In genomic region chr16:89420204-89420603, GRCh38 we compare ENCODE assay signal across 17 cellular contexts.
A peak's percentile ranks its signal among the peaks of the same experiment; 100 is the strongest.
DNase-seq lines count a peak whose midpoint lies in the region; ATAC-seq and TF ChIP-seq lines count a peak whose summit lies in the region.
"Had no signal": no experiment of that assay in that cellular context is flagged by ENCODE, and none has a peak within 500 bp of the region (broad histone marks: within the 10 kb centered on the region; RNA-seq: fewer than 3 reads in every experiment).

No MANE protein-coding gene starts in this region.

- peaks cover 26% of the 10 kb centered on the region for H3K4me1 ChIP-seq in cardiac muscle cell (ENCODE audit: low read depth)
- peaks cover 0 to 68% of the 10 kb centered on the region in 2 donors for H3K4me1 ChIP-seq in right atrium auricular region

- H3K4me1 Mint-ChIP-seq in activated CD8-positive, alpha-beta T cell treated with anti-CD3 and anti-CD28 coated beads for 36 hours (ENCODE audit: low read depth), result peaks cover 80% of the 10 kb centered on the region
- H3K4me1 Mint-ChIP-seq in glutamatergic neuron (ENCODE audit: low read depth, unreplicated experiment) (peaks cover 66% of the 10 kb centered on the region), type B pancreatic cell (ENCODE audit: unreplicated experiment) (peaks cover 53% of the 10 kb centered on the region), CD14-positive monocyte (peaks cover 36% of the 10 kb centered on the region)

- peak overlapping the region; percentile 64 for H3K27ac Mint-ChIP-seq in activated CD8-positive, alpha-beta T cell treated with anti-CD3 and anti-CD28 coated beads for 36 hours
- H3K27ac Mint-ChIP-seq in glutamatergic neuron (ENCODE audit: unreplicated experiment) (peak overlapping the region; percentile 72), type B pancreatic cell (peak overlapping the region; percentile 5), CD14-positive monocyte (peak overlapping the region in 3 of 7 donors; percentile 35 to 66 (median 54))

- H3K27me3 Mint-ChIP-seq in activated CD8-positive, alpha-beta T cell treated with anti-CD3 and anti-CD28 coated beads for 36 hours, result no peaks in the 10 kb centered on the region
- H3K27me3 Mint-ChIP-seq in glutamatergic neuron (ENCODE audit: unreplicated experiment) (peaks cover 17% of the 10 kb centered on the region), type B pancreatic cell (no peaks in the 10 kb centered on the region), CD14-positive monocyte (ENCODE audit: low read depth in 3 of 3) (peaks cover 0 to 1% (median 0%) of the 10 kb centered on the region in 3 donors)

- POLR2A ChIA-PET in activated CD8-positive, alpha-beta T cell treated with anti-CD3 and anti-CD28 coated beads for 36 hours (lab: Charles Lee), result interaction anchor here (0.8 to 1.5 kb wide), 4 partner anchors 10 to 54 kb away, joined by 3 to 8 read pairs (median 3); no protein-coding TSS in a partner anchor

- no peak overlapping the region for H3K4me3 ChIP-seq in cardiac muscle cell
- H3K4me3 ChIP-seq in right atrium auricular region, result no peak overlapping the region
- H3K4me3 ChIP-seq: mucosa of descending colon, pancreas, SJSA1, smooth muscle cell had no signal

- no peak overlapping the region for H3K4me3 Mint-ChIP-seq in activated CD8-positive, alpha-beta T cell treated with anti-CD3 and anti-CD28 coated beads for 36 hours
- no peak overlapping the region for H3K4me3 Mint-ChIP-seq in glutamatergic neuron (ENCODE audit: unreplicated experiment)
- H3K4me3 Mint-ChIP-seq in type B pancreatic cell, result no peak overlapping the region
- H3K4me3 Mint-ChIP-seq in CD14-positive monocyte, result no peak overlapping the region

- H3K36me3 Mint-ChIP-seq in activated CD8-positive, alpha-beta T cell treated with anti-CD3 and anti-CD28 coated beads for 36 hours (ENCODE audit: low read depth), result peaks cover 48% of the 10 kb centered on the region
- H3K36me3 Mint-ChIP-seq in glutamatergic neuron (ENCODE audit: unreplicated experiment), result no peaks in the 10 kb centered on the region
- peaks cover 15% of the 10 kb centered on the region for H3K36me3 Mint-ChIP-seq in type B pancreatic cell
- H3K36me3 Mint-ChIP-seq in CD14-positive monocyte, result peaks cover 46 to 55% of the 10 kb centered on the region in 2 donors

- H3K27ac ChIP-seq in cardiac muscle cell (peak overlapping the region; percentile 13), right atrium auricular region (no peak overlapping the region)
- H3K27ac ChIP-seq: pancreas, SJSA1 had no signal

- intact Hi-C loops in activated CD8-positive, alpha-beta T cell treated with anti-CD3 and anti-CD28 coated beads for 36 hours (cut with micrococcal nuclease), result no loop called here
- intact Hi-C loops in CD14-positive monocyte (cut with micrococcal nuclease), result no loop called here

- TF ChIP-seq CTCF in cardiac muscle cell (IDR thresholded peaks at IDR 0.05; ENCODE audit: low read depth, low read length) (no peak), right atrium auricular region (IDR thresholded peaks at IDR 0.05) (no peak), glutamatergic neuron (IDR thresholded peaks at IDR 0.05; ENCODE audit: partially characterized antibody, unreplicated experiment) (no peak), type B pancreatic cell (conservative IDR thresholded peaks at IDR 0.05) (no peak), CD14-positive monocyte (IDR thresholded peaks at IDR 0.05) (no peak)
- TF ChIP-seq CTCF in activated CD8-positive, alpha-beta T cell treated with anti-CD3 and anti-CD28 coated beads for 36 hours (IDR thresholded peaks at IDR 0.05), result no peak

- H3K9me3 ChIP-seq in cardiac muscle cell (ENCODE audit: low read depth), result no peaks in the 10 kb centered on the region
- H3K9me3 ChIP-seq in right atrium auricular region, result no peaks in the 10 kb centered on the region
- H3K9me3 ChIP-seq: mucosa of descending colon, pancreas, SJSA1 had no signal

- H3K36me3 ChIP-seq in cardiac muscle cell (no peaks in the 10 kb centered on the region), right atrium auricular region (no peaks in the 10 kb centered on the region)
- H3K36me3 ChIP-seq: pancreas had no signal

- H3K27me3 ChIP-seq in cardiac muscle cell, result no peaks in the 10 kb centered on the region
- H3K27me3 ChIP-seq in right atrium auricular region, result no peaks in the 10 kb centered on the region
- H3K27me3 ChIP-seq: pancreas, SJSA1 had no signal

- ATAC-seq in activated CD8-positive, alpha-beta T cell treated with anti-CD3 and anti-CD28 coated beads for 36 hours, result no peak
- ATAC-seq: left cardiac atrium, mucosa of descending colon, pancreas had no signal

- DNase-seq in cardiac muscle cell (ENCODE audit: low read depth in 1 of 2, low spot score in 1 of 2) (no peak), right atrium auricular region (ENCODE audit: low spot score) (no peak), glutamatergic neuron (no peak), type B pancreatic cell (ENCODE audit: extremely low spot score, unreplicated experiment) (no peak), NCI-H2029 (lab: John Stamatoyannopoulos, UW) (no peak), CD14-positive monocyte (ENCODE audit: low spot score) (no peak)
- DNase-seq in activated CD8-positive, alpha-beta T cell treated with anti-CD3 and anti-CD28 coated beads for 36 hours, result no peak
- DNase-seq in stimulated activated naive CD4-positive, alpha-beta T cell (lab: John Stamatoyannopoulos, UW), result no peak
- DNase-seq: activated CD4-positive, alpha-beta T cell treated with anti-CD3 and anti-CD28 coated beads, Interleukin-2, amount 50 U/mL, for 48 hours; DMS153; left cardiac atrium; NCI-H187; NCI-H510A; pancreas had no signal

- CTCF ChIA-PET in activated CD8-positive, alpha-beta T cell treated with anti-CD3 and anti-CD28 coated beads for 36 hours (lab: Charles Lee), result interaction anchor here (1.0 kb wide), 2 partner anchors 9 to 79 kb away, joined by 3 read pairs; no protein-coding TSS in a partner anchor

- H3K9me3 Mint-ChIP-seq in activated CD8-positive, alpha-beta T cell treated with anti-CD3 and anti-CD28 coated beads for 36 hours, result no peaks in the 10 kb centered on the region
- H3K9me3 Mint-ChIP-seq in glutamatergic neuron (ENCODE audit: unreplicated experiment) (peaks cover 13% of the 10 kb centered on the region), type B pancreatic cell (no peaks in the 10 kb centered on the region), CD14-positive monocyte (no peaks in the 10 kb centered on the region)
